13 cellular contexts compared by ENCODE assay signal in the genomic region with DNA sequence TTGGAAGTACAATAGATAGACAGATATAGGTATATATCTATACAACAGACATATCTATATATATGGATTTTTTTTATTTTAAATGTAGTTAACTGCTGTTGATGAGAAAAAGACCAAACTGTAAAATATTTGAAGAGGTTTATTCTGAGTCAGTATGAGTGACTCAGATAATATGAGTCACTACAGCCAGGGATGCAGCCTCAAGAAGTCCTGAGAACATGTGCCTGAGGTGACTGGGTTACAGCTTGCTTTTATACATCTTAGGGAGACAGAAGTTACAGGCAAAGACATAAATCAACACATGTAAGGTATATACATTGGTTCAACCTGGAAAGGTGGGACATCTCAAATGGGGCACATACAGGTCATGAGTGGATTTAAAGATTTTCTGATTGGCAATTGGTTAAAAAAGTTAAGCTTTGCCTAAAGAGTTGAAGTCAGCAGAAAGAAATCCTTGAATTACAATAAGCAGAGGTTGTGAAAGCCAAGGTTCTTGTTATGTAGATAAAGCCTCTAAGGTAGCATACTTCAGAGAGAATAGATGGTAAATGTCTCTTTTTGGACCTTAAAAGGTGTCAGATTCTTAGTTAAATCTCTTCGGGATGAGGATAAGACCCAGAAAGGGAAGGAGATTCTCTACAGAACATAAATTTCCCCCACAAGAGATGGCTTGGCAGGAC.
DNase-seq lines count a peak whose midpoint lies in the region; ATAC-seq and TF ChIP-seq lines count a peak whose summit lies in the region.
"Had no signal": no experiment of that assay in that cellular context is flagged by ENCODE, and none has a peak within 500 bp of the region (broad histone marks: within the 10 kb centered on the region; RNA-seq: fewer than 3 reads in every experiment).

No MANE protein-coding gene starts in this region.

- peaks cover 33% of the 10 kb centered on the region for H3K9me3 ChIP-seq in HUES6 (ENCODE audit: control insufficient read depth, insufficient read depth, low read depth, low read length)
- H3K9me3 ChIP-seq: right atrium auricular region had no signal

- H3K27ac ChIP-seq in HUES6 (ENCODE audit: low read depth, low read length) = peak overlapping the region; percentile 85
- H3K27ac ChIP-seq: right atrium auricular region had no signal

- no peaks in the 10 kb centered on the region for H3K27me3 ChIP-seq in HUES6 (ENCODE audit: control insufficient read depth, insufficient read depth, low read length)
- H3K27me3 ChIP-seq: right atrium auricular region had no signal

- H3K36me3 Mint-ChIP-seq in nephron progenitor cell (ENCODE audit: low read depth) = no peaks in the 10 kb centered on the region
- H3K36me3 Mint-ChIP-seq: mesothelial cell of epicardium had no signal

- H3K27ac Mint-ChIP-seq in nephron progenitor cell = no peak overlapping the region
- H3K27ac Mint-ChIP-seq: activated CD4-positive, alpha-beta T cell treated with anti-CD3 and anti-CD28 coated beads, Interleukin-2, amount 10 ng/mL, durations not matched to agents 7 days and 5 days; mesothelial cell of epicardium had no signal

- H3K4me3 Mint-ChIP-seq in nephron progenitor cell = no peak overlapping the region
- H3K4me3 Mint-ChIP-seq: activated CD4-positive, alpha-beta T cell treated with anti-CD3 and anti-CD28 coated beads, Interleukin-2, amount 10 ng/mL, durations not matched to agents 7 days and 5 days; mesothelial cell of epicardium had no signal

- peaks cover 13% of the 10 kb centered on the region; the same call in 1 of the 2 replicates for H3K4me1 ChIP-seq in HUES6 (ENCODE audit: control insufficient read depth, insufficient read depth, low read length)
- H3K4me1 ChIP-seq: right atrium auricular region had no signal

- H3K4me1 Mint-ChIP-seq in nephron progenitor cell = no peaks in the 10 kb centered on the region
- H3K4me1 Mint-ChIP-seq: activated CD4-positive, alpha-beta T cell treated with anti-CD3 and anti-CD28 coated beads, Interleukin-2, amount 10 ng/mL, durations not matched to agents 7 days and 5 days; mesothelial cell of epicardium had no signal

- peaks cover 14% of the 10 kb centered on the region for H3K9me3 Mint-ChIP-seq in nephron progenitor cell
- H3K9me3 Mint-ChIP-seq: activated CD4-positive, alpha-beta T cell treated with anti-CD3 and anti-CD28 coated beads, Interleukin-2, amount 10 ng/mL, durations not matched to agents 7 days and 5 days had no signal

- H3K9ac ChIP-seq in HUES6 (ENCODE audit: low read length) = no peak overlapping the region

- TF ChIP-seq CTCF in choroid plexus epithelial cell (conservative IDR thresholded peaks at IDR 0.05; ENCODE audit: low read depth, low read length) (no peak), nephron progenitor cell (IDR thresholded peaks at IDR 0.05) (no peak)

- H3K36me3 ChIP-seq in HUES6 (ENCODE audit: control insufficient read depth, insufficient read depth, low read length) = no peaks in the 10 kb centered on the region; the same call in 1 of the 2 replicates
- H3K36me3 ChIP-seq: right atrium auricular region had no signal

- 0 out of 2 replicates have a peak overlapping the region, but pooled peaks have one; percentile 21 for H3K4me3 ChIP-seq in HUES6 (ENCODE audit: low read depth, low read length)
- H3K4me3 ChIP-seq in choroid plexus epithelial cell (ENCODE audit: low read depth, low read length) = no peak overlapping the region
- H3K4me3 ChIP-seq: right atrium auricular region had no signal

- no peaks in the 10 kb centered on the region for H3K27me3 Mint-ChIP-seq in nephron progenitor cell (ENCODE audit: low read depth, poor library complexity)

- no peak for ATAC-seq in GM18907 (IDR thresholded peaks at IDR 0.05; ENCODE audit: unreplicated experiment)
- ATAC-seq: HepG2 had no signal

- DNase-seq in EH (ENCODE audit: low read depth) (peak; percentile 83), choroid plexus epithelial cell (ENCODE audit: low read depth) (peak; percentile 79), kidney glomerular epithelial cell (lab: John Stamatoyannopoulos, UW) (peak; percentile 26), nephron progenitor cell (no peak), islet precursor cell (no peak), inferior parietal cortex (ENCODE audit: extremely low spot score) (no peak)
- DNase-seq: activated CD4-positive, alpha-beta T cell treated with anti-CD3 and anti-CD28 coated beads, Interleukin-2, amount 10 ng/mL, durations not matched to agents 7 days and 5 days; NCI-H2081 had no signal

Comparison
In these comparisons a context has a peak if more than half of its experiments do, and no peak if none do; other contexts are left out.
1. DNase-seq: peak in EH (single experiment), choroid plexus epithelial cell (single experiment) and kidney glomerular epithelial cell (single experiment); none in nephron progenitor cell (single experiment), islet precursor cell (single experiment) and inferior parietal cortex (single experiment).